In genomic region chr16:11258553-11259287, GRCh38 we compare ENCODE assay signal across 9 cellular contexts. TPM values are rescaled to one million over a fixed set of nuclear protein-coding genes. Genes with fewer than 3 reads are reported as not detected.
A peak's percentile ranks its signal among the peaks of the same experiment; 100 is the strongest.
DNase-seq lines count a peak whose midpoint lies in the region; ATAC-seq and TF ChIP-seq lines count a peak whose summit lies in the region.
"Had no signal": no experiment of that assay in that cellular context is flagged by ENCODE, and none has a peak within 500 bp of the region (broad histone marks: within the 10 kb centered on the region; RNA-seq: fewer than 3 reads in every experiment).

No MANE protein-coding gene starts in this region.

- DNase-seq in GM06990 (ENCODE audit: extremely low read depth, insufficient read length) (peak; percentile 61), SK-MEL-5 (ENCODE audit: low read depth, low spot score) (peak; percentile 24), fibroblast of lung (ENCODE audit: low read depth in 2 of 2) (peak in 1 of 2 donors; percentile 33), posterior cingulate gyrus (peak in 9 of 10 donors; percentile 43 to 94 (median 73)), DMS79 (lab: John Stamatoyannopoulos, UW) (no peak), HK-2 (ENCODE audit: unreplicated experiment) (no peak), retina (no peak)

- no peak overlapping the region for H3K9ac ChIP-seq in fibroblast of lung (ENCODE audit: insufficient read depth, low read length)

- peaks cover 18% of the 10 kb centered on the region for H3K79me2 ChIP-seq in fibroblast of lung (ENCODE audit: control insufficient read depth, insufficient read depth, low read length)

- in situ Hi-C loops in SK-MEL-5 (cut with HindIII; ENCODE audit: low pct_unique_long_range_greater_than_20kb, low sequenced_read_pairs): no loop called here

- H3K27me3 ChIP-seq in GM06990 (replicated peaks; ENCODE audit: control insufficient read depth, insufficient read depth, low read length): no peaks in the 10 kb centered on the region
- H3K27me3 ChIP-seq in fibroblast of lung (ENCODE audit: control insufficient read depth, insufficient read depth, low read length): no peaks in the 10 kb centered on the region

- H3K36me3 ChIP-seq in GM06990 (ENCODE audit: control insufficient read depth, insufficient read depth, low read length) (peaks cover 6% of the 10 kb centered on the region), fibroblast of lung (ENCODE audit: control insufficient read depth, insufficient read depth, low read length) (peaks cover 10% of the 10 kb centered on the region)

- no peaks in the 10 kb centered on the region for H3K9me3 ChIP-seq in fibroblast of lung (ENCODE audit: control insufficient read depth, insufficient read depth, low read depth, low read length)

- no peak overlapping the region for H3K27ac ChIP-seq in fibroblast of lung (ENCODE audit: insufficient read depth, low read length)

- TF ChIP-seq CTCF in GM06990 (IDR thresholded peaks at IDR 0.05; ENCODE audit: insufficient read depth, low read length, poor library complexity, severe bottlenecking): no peak
- TF ChIP-seq CTCF in fibroblast of lung (conservative IDR thresholded peaks at IDR 0.05 in 1 of 2, IDR thresholded peaks at IDR 0.05 in 1 of 2; ENCODE audit: low read depth in 1 of 2, low read length in 2 of 2): no peak

- no peak for ATAC-seq in GM18520 (IDR thresholded peaks at IDR 0.05; ENCODE audit: unreplicated experiment)

- H3K4me2 ChIP-seq in fibroblast of lung (ENCODE audit: extremely low read depth, insufficient read depth, low read length): peak overlapping the region; percentile 5

- H3K4me1 ChIP-seq in fibroblast of lung (ENCODE audit: control insufficient read depth, extremely low read depth, insufficient read depth, low read length): peaks cover 14% of the 10 kb centered on the region

- H4K20me1 ChIP-seq in fibroblast of lung (ENCODE audit: control insufficient read depth, extremely low read depth, insufficient read depth, low read length): no peaks in the 10 kb centered on the region

- H3K4me3 ChIP-seq in GM06990 (replicated peaks; ENCODE audit: low read depth, low read length): peak overlapping the region; percentile 10; the same call in 1 of the 2 replicates
- H3K4me3 ChIP-seq in fibroblast of lung (replicated peaks in 1 of 4; ENCODE audit: control extremely low read depth in 1 of 4, insufficient read depth in 1 of 4, low read depth in 3 of 4, low read length in 4 of 4): no peak overlapping the region

- intact Hi-C loops in posterior cingulate gyrus (cut with DNase I): no loop called here

- H2AFZ ChIP-seq in fibroblast of lung (ENCODE audit: low read length): no peak overlapping the region

RNA-seq across cellular contexts. Expression of gene SOCS1, which starts 2.7 kb away (rescaled TPM):
- total RNA-seq in SK-MEL-5 (2014; rRNA removed; shearing (Covaris generic)): 1.1 and 1.4 TPM in 2 replicates
- 5.8 and 6.4 TPM in 2 replicates for polyA plus RNA-seq in SK-MEL-5 (2015; cell fraction: cytosol; rRNA removed)
- polyA plus RNA-seq in SK-MEL-5 (2015; cell fraction: nucleus; rRNA removed): 6.0 and 8.8 TPM in 2 replicates
- 13.6 and 21.1 TPM in 2 replicates for total RNA-seq in fibroblast of lung
- 13.2 and 17.7 TPM in 2 replicates for polyA plus RNA-seq in fibroblast of lung
- polyA plus RNA-seq in fibroblast of lung (2012): 34.6 and 38.0 TPM in 2 replicates
- polyA minus RNA-seq in fibroblast of lung (ENCODE audit: low replicate concordance): 19.9 and 35.8 TPM in 2 replicates

RNA-seq across cellular contexts. Expression of gene TNP2, which starts 10.4 kb away (rescaled TPM):
- total RNA-seq in SK-MEL-5 (2014; rRNA removed; shearing (Covaris generic)): not detected in 2 replicates
- not detected in 2 replicates for polyA plus RNA-seq in SK-MEL-5 (2015; cell fraction: cytosol; rRNA removed)
- polyA plus RNA-seq in SK-MEL-5 (2015; cell fraction: nucleus; rRNA removed): not detected in 2 replicates
- total RNA-seq in fibroblast of lung: not detected in 2 replicates
- polyA plus RNA-seq in fibroblast of lung: not detected in 2 replicates
- polyA plus RNA-seq in fibroblast of lung (2012): not detected in 2 replicates
- not detected in 2 replicates for polyA minus RNA-seq in fibroblast of lung (ENCODE audit: low replicate concordance)
- total RNA-seq: urinary bladder had no signal
- polyA plus RNA-seq: urinary bladder had no signal

RNA-seq across cellular contexts. Expression of gene PRM3, which starts 14.7 kb away (rescaled TPM):
- total RNA-seq in SK-MEL-5 (2014; rRNA removed; shearing (Covaris generic)): not detected in 2 replicates
- polyA plus RNA-seq in SK-MEL-5 (2015; cell fraction: cytosol; rRNA removed): not detected in 2 replicates
- not detected in 2 replicates for polyA plus RNA-seq in SK-MEL-5 (2015; cell fraction: nucleus; rRNA removed)
- total RNA-seq in fibroblast of lung: not detected in 2 replicates
- polyA plus RNA-seq in fibroblast of lung: not detected in 2 replicates
- polyA plus RNA-seq in fibroblast of lung (2012): not detected in 2 replicates
- not detected in 2 replicates for polyA minus RNA-seq in fibroblast of lung (ENCODE audit: low replicate concordance)
- total RNA-seq: urinary bladder had no signal
- polyA plus RNA-seq: urinary bladder had no signal

RNA-seq across cellular contexts. Expression of gene PRM2, which starts 17.6 kb away (rescaled TPM):
- total RNA-seq in SK-MEL-5 (2014; rRNA removed; shearing (Covaris generic)): not detected in 2 replicates
- not detected in 2 replicates for polyA plus RNA-seq in SK-MEL-5 (2015; cell fraction: cytosol; rRNA removed)
- polyA plus RNA-seq in SK-MEL-5 (2015; cell fraction: nucleus; rRNA removed): not detected in 2 replicates
- not detected in 2 replicates for total RNA-seq in fibroblast of lung
- polyA plus RNA-seq in fibroblast of lung: not detected in 2 replicates
- polyA plus RNA-seq in fibroblast of lung (2012): not detected in 2 replicates
- not detected in 2 replicates for polyA minus RNA-seq in fibroblast of lung (ENCODE audit: low replicate concordance)
- total RNA-seq: urinary bladder had no signal
- polyA plus RNA-seq: urinary bladder had no signal

RNA-seq across cellular contexts. Expression of gene PRM1, which starts 22.4 kb away (rescaled TPM):
- not detected in 2 replicates for total RNA-seq in SK-MEL-5 (2014; rRNA removed; shearing (Covaris generic))
- polyA plus RNA-seq in SK-MEL-5 (2015; cell fraction: cytosol; rRNA removed): not detected in 2 replicates
- polyA plus RNA-seq in SK-MEL-5 (2015; cell fraction: nucleus; rRNA removed): not detected in 2 replicates
- total RNA-seq in fibroblast of lung: not detected in 2 replicates
- polyA plus RNA-seq in fibroblast of lung: not detected in 2 replicates
- not detected in 2 replicates for polyA plus RNA-seq in fibroblast of lung (2012)
- polyA minus RNA-seq in fibroblast of lung (ENCODE audit: low replicate concordance): not detected in 2 replicates
- total RNA-seq: urinary bladder had no signal
- polyA plus RNA-seq: urinary bladder had no signal

Comparison
In these comparisons a context has a peak if more than half of its experiments do, and no peak if none do; other contexts are left out.
1. DNase-seq: peak in GM06990 (single experiment), SK-MEL-5 (single experiment) and posterior cingulate gyrus (9 of 10); none in DMS79 (single experiment), HK-2 (single experiment) and retina (single experiment).